ENCODE assay signal across 8 cellular contexts in the genomic region with DNA sequence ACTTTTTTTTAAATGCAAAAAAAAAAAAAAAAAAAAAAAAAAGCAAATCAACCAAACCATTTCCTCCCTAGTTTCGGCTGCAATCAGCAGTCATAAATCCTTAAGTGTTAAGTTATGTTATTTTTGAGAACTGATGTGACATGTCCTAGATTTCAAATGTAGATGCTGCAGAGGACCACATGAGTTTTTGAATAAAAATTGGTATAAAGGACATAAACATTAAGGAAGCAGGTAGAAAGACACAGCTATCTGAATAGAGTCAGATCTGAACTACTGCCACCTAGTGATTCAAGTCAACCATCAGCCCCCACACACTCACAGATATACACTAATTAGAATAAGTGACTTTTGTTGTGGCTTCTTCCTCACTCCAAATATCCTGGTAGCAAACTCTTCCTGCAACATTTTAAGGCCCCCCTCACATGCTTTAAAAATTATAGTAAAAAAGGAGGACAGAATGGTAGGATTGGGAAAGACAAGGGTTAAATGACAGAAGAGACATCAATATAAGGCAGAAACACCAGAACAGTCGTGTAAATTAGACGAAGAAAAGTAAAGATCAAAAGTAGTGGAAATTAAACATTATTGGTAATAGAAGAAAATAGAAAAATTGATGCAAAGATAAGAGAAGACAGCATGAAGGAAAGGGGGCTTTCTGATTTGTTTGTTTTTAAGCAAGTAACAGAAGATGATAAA.
DNase-seq lines count a peak whose midpoint lies in the region; TF ChIP-seq lines count a peak whose summit lies in the region.

No MANE protein-coding gene starts in this region.

- no peaks in the 10 kb centered on the region for H3K79me2 ChIP-seq in GM23248 (ENCODE audit: insufficient read depth)

- 95 to 99% methylated on average over 3 of the region's 3 CpGs for WGBS in GM23248 (ENCODE audit: low coverage in 1 of 2, low lambda C conversion rate in 2 of 2, missing lambda C conversion rate in 2 of 2), 2 experiments

- no peak overlapping the region for H3K9ac ChIP-seq in GM23248

- in situ Hi-C loops in GM23248 (cut with MboI), result no loop called here

- no peaks in the 10 kb centered on the region for H4K20me1 ChIP-seq in GM23248 (ENCODE audit: insufficient read depth)

- no peak overlapping the region for H3K4me3 ChIP-seq in GM23248

- H3K4me1 ChIP-seq in GM23248 (ENCODE audit: insufficient read depth), result peaks cover 39% of the 10 kb centered on the region

- H3K9me2 ChIP-seq in GM23248 (ENCODE audit: insufficient read depth), result no peaks in the 10 kb centered on the region

- DNase-seq in stimulated activated CD4-positive, alpha-beta T cell treated with anti-CD3 and anti-CD28 coated beads, Interleukin-15, amount 100 ng/mL, for 24 hours, result peak; percentile 21
- DNase-seq in stimulated activated CD4-positive, alpha-beta T cell treated with anti-CD3 and anti-CD28 coated beads, Interleukin-2, amount 100 ng/mL, for 24 hours, result no peak
- DNase-seq in GM23248 (peak; percentile 67), germinal center (ENCODE audit: low spot score) (peak; percentile 44), superior temporal gyrus (ENCODE audit: extremely low spot score) (peak; percentile 50), T1000 (lab: John Stamatoyannopoulos, UW) (no peak)
- DNase-seq in activated CD4-positive, alpha-beta T cell treated with anti-CD3 and anti-CD28 coated beads for 48 hours, result peak; percentile 13

- H3K36me3 ChIP-seq in GM23248 (ENCODE audit: low read depth), result no peaks in the 10 kb centered on the region

- H2AFZ ChIP-seq in GM23248, result no peak overlapping the region

- H3F3A ChIP-seq in GM23248 (ENCODE audit: insufficient read depth), result peaks cover 16% of the 10 kb centered on the region

- H3K27me3 ChIP-seq in GM23248 (replicated peaks; ENCODE audit: insufficient read depth), result no peaks in the 10 kb centered on the region

- H3K9me3 ChIP-seq in GM23248 (ENCODE audit: low read depth), result no peaks in the 10 kb centered on the region

- H3K4me2 ChIP-seq in GM23248 (ENCODE audit: unreplicated experiment), result no peak overlapping the region

- TF ChIP-seq CTCF in LNCAP (IDR thresholded peaks at IDR 0.05), result peak; percentile 71

- no peak overlapping the region for H3K27ac ChIP-seq in GM23248

Comparison
In these comparisons a context has a peak if more than half of its experiments do, and no peak if none do; other contexts are left out.
1. DNase-seq: peak in stimulated activated CD4-positive, alpha-beta T cell treated with anti-CD3 and anti-CD28 coated beads, Interleukin-15, amount 100 ng/mL, for 24 hours (single experiment), GM23248 (single experiment), activated CD4-positive, alpha-beta T cell treated with anti-CD3 and anti-CD28 coated beads for 48 hours (single experiment), germinal center (single experiment) and superior temporal gyrus (single experiment); none in stimulated activated CD4-positive, alpha-beta T cell treated with anti-CD3 and anti-CD28 coated beads, Interleukin-2, amount 100 ng/mL, for 24 hours (0 of 2) and T1000 (single experiment).